Comparison of ENCODE assay signal across 15 cellular contexts in the genomic region with DNA sequence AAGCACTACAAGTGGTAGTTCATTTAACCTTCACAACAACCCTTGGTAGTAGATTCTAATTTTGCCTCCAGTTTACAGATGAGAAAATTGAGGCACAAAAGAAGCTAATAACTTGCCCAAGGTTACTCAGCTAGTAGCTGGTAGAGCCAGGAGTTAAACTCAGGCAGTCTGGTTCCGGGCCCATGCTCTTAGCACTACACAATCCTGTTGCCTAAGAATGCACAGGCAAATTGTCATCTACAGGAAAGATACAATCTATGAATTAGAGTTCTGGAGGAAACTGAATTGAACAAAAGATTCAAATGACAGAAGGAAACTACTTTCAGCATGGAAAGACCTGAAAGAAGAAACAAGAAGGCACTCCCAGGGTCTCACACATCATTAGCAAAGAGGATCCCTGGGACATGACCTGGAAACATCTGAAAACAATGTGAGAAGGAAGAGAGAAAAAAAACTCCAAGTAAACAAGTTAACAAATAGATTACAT. TPM values are rescaled to one million over a fixed set of nuclear protein-coding genes. Genes with fewer than 3 reads are reported as not detected.
A peak's percentile ranks its signal among the peaks of the same experiment; 100 is the strongest.
DNase-seq lines count a peak whose midpoint lies in the region; ATAC-seq and TF ChIP-seq lines count a peak whose summit lies in the region.
"Had no signal": no experiment of that assay in that cellular context is flagged by ENCODE, and none has a peak within 500 bp of the region (broad histone marks: within the 10 kb centered on the region; RNA-seq: fewer than 3 reads in every experiment).

No MANE protein-coding gene starts in this region.

- H3K4me3 ChIP-seq in adipocyte (ENCODE audit: low read length) (no peak overlapping the region), lower lobe of right lung (no peak overlapping the region), thyroid gland (replicated peaks in 1 of 3) (no peak overlapping the region)
- H3K4me3 ChIP-seq: A549, GM12878, GM23248 had no signal

- peaks cover 17% of the 10 kb centered on the region for H3K4me1 ChIP-seq in adipocyte (ENCODE audit: control insufficient read depth, insufficient read depth, low read length)
- peaks cover 10% of the 10 kb centered on the region for H3K4me1 ChIP-seq in lower lobe of right lung
- peaks cover 8 to 20% of the 10 kb centered on the region in 2 donors for H3K4me1 ChIP-seq in thyroid gland
- H3K4me1 ChIP-seq: A549, BE2C had no signal

- H3K36me3 ChIP-seq in adipocyte (ENCODE audit: control insufficient read depth, insufficient read depth, low read length, severe bottlenecking) (peaks cover 11% of the 10 kb centered on the region), lower lobe of right lung (no peaks in the 10 kb centered on the region), thyroid gland (no peaks in the 10 kb centered on the region)
- H3K36me3 ChIP-seq: BE2C had no signal

- intact Hi-C loops in lower lobe of right lung (cut with DNase I) (no loop called here), thyroid gland (cut with DNase I) (no loop called here)

- ATAC-seq in lower lobe of right lung, result no peak
- ATAC-seq: A549, GM12878, HCT116 had no signal

- DNase-seq in adipocyte (ENCODE audit: low read depth) (peak; percentile 27), caudate nucleus (lab: John Stamatoyannopoulos, UW) (no peak), lower lobe of right lung (no peak), thyroid gland (no peak), SHP77 treated with DMSO at 0.1 percent for 48 hours (lab: John Stamatoyannopoulos, UW) (no peak), cerebellum (ENCODE audit: low spot score) (no peak), SK-N-DZ (ENCODE audit: low spot score) (no peak)
- DNase-seq: BE2C; CD4-positive, alpha-beta memory T cell; DMS79 had no signal

- H3K27me3 ChIP-seq in adipocyte (replicated peaks; ENCODE audit: control insufficient read depth, insufficient read depth, low read length) (no peaks in the 10 kb centered on the region), lower lobe of right lung (ENCODE audit: low read depth) (no peaks in the 10 kb centered on the region), thyroid gland (no peaks in the 10 kb centered on the region)
- H3K27me3 ChIP-seq: BE2C had no signal

- H3K27ac ChIP-seq in caudate nucleus (ENCODE audit: low read depth, low read length) (peak overlapping the region; percentile 32), lower lobe of right lung (peak overlapping the region; percentile 24), thyroid gland (peak overlapping the region in 2 of 3 donors; percentile 31 to 33)
- H3K27ac ChIP-seq: A549, C4-2B, GM23248 had no signal

- TF ChIP-seq CTCF in lower lobe of right lung (IDR thresholded peaks at IDR 0.05), result no peak
- TF ChIP-seq CTCF in thyroid gland (IDR thresholded peaks at IDR 0.05), result no peak

- WGBS in thyroid gland, 2 donors, result 67 to 89% methylated on average over 1 of the region's 1 CpG

- H3K9me3 ChIP-seq in adipocyte (ENCODE audit: control insufficient read depth, low read length), result no peaks in the 10 kb centered on the region
- no peaks in the 10 kb centered on the region for H3K9me3 ChIP-seq in lower lobe of right lung
- H3K9me3 ChIP-seq in thyroid gland, result no peaks in the 10 kb centered on the region
- H3K9me3 ChIP-seq: A549, BE2C had no signal

- TF ChIP-seq POLR2A in thyroid gland (IDR thresholded peaks at IDR 0.05), result no peak

- no peak overlapping the region for H3K9ac ChIP-seq in adipocyte (ENCODE audit: low read length)
- H3K9ac ChIP-seq: GM23248 had no signal

RNA-seq across cellular contexts. Expression of a gene that starts 56.8 kb away (rescaled TPM):
- total RNA-seq in lower lobe of right lung (34.5 TPM), thyroid gland (10 to 100 TPM; 57.8 to 74.8 (median 60.5) TPM), cerebellum (16.8 TPM)
- polyA plus RNA-seq in SK-N-DZ (2014; cell fraction: cytosol; rRNA removed), result 8.2 and 11.6 TPM in 2 replicates
- 7.9 and 10.0 TPM in 2 replicates for polyA plus RNA-seq in SK-N-DZ (2014; cell fraction: nucleus; rRNA removed)
